In the genomic region with DNA sequence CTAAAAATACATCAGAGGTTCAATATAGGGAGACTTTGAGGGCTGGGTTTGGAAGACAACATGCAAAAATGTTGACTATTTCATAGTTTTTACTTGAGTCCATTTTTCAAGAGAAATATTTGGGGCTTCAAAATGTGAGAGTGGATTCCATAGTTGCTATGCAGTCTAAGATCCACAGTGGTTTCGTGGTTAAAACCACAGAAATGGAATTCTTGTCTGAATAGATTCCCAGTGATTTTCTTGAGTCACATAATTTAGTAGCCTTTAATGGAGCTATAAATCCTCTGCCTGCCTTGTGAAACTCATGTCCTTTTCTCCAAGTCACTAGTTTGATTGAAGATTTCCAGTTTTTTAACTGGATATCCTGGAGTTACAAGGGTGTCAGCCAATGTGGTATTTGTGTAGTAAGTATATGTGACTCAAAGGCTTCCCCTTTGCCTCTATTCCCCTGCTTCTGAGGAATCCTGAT, we compare ENCODE assay signal across 15 cellular contexts.
DNase-seq lines count a peak whose midpoint lies in the region; ATAC-seq and TF ChIP-seq lines count a peak whose summit lies in the region.
"Had no signal": no experiment of that assay in that cellular context is flagged by ENCODE, and none has a peak within 500 bp of the region (broad histone marks: within the 10 kb centered on the region; RNA-seq: fewer than 3 reads in every experiment).

No MANE protein-coding gene starts in this region.

- in situ Hi-C loops in gastrocnemius medialis (cut with MboI; ENCODE audit: low sequenced_read_pairs in 4 of 4) = no loop called here

- H3K4me3 ChIP-seq in fibroblast of mammary gland (ENCODE audit: control insufficient read depth, low read depth, low read length) (no peak overlapping the region), smooth muscle cell (no peak overlapping the region), gastrocnemius medialis (no peak overlapping the region), tibial artery (no peak overlapping the region)

- H3K36me3 Mint-ChIP-seq in activated T-cell treated with anti-CD3 and anti-CD28 coated beads, Interleukin-2, amount 50 U/mL, for 24 hours (ENCODE audit: low read depth) = no peaks in the 10 kb centered on the region

- intact Hi-C loops in gastrocnemius medialis (cut with DNase I; ENCODE audit: low total_unique reads) (no loop called here), tibial artery (cut with DNase I; ENCODE audit: low total_unique reads) (no loop called here)

- peak overlapping the region; percentile 63 for H3K9ac ChIP-seq in smooth muscle cell (ENCODE audit: low read depth)

- no peaks in the 10 kb centered on the region for H3K27me3 ChIP-seq in smooth muscle cell (ENCODE audit: low read depth)
- H3K27me3 ChIP-seq in gastrocnemius medialis = no peaks in the 10 kb centered on the region
- H3K27me3 ChIP-seq in tibial artery = no peaks in the 10 kb centered on the region

- H3K4me1 Mint-ChIP-seq in activated T-cell treated with anti-CD3 and anti-CD28 coated beads, Interleukin-2, amount 50 U/mL, for 24 hours (ENCODE audit: low read depth) = peaks cover 44% of the 10 kb centered on the region
- H3K4me1 Mint-ChIP-seq: nephron had no signal

- no peak for TF ChIP-seq POLR2A in gastrocnemius medialis (IDR thresholded peaks at IDR 0.05)

- H3K4me3 Mint-ChIP-seq in activated T-cell treated with anti-CD3 and anti-CD28 coated beads, Interleukin-2, amount 50 U/mL, for 24 hours = no peak overlapping the region
- H3K4me3 Mint-ChIP-seq: activated CD4-positive, alpha-beta T cell treated with anti-CD3 and anti-CD28 coated beads, Interleukin-2, amount 10 ng/mL, durations not matched to agents 7 days and 5 days; nephron had no signal

- H4K20me1 ChIP-seq in smooth muscle cell (ENCODE audit: low read depth) = no peaks in the 10 kb centered on the region

- H3K4me2 ChIP-seq in smooth muscle cell = peak overlapping the region; percentile 71

- H3K9me3 ChIP-seq in smooth muscle cell (replicated peaks; ENCODE audit: low read depth) (no peaks in the 10 kb centered on the region), gastrocnemius medialis (no peaks in the 10 kb centered on the region), tibial artery (no peaks in the 10 kb centered on the region)

- H3K4me1 ChIP-seq in smooth muscle cell (ENCODE audit: low read depth) (peaks cover 19% of the 10 kb centered on the region), gastrocnemius medialis (peaks cover 0 to 10% of the 10 kb centered on the region in 2 donors), tibial artery (no peaks in the 10 kb centered on the region)

- TF ChIP-seq CTCF in fibroblast of mammary gland (conservative IDR thresholded peaks at IDR 0.05; ENCODE audit: control insufficient read depth, insufficient read depth, low read depth, low read length) (no peak), smooth muscle cell (IDR thresholded peaks at IDR 0.05; ENCODE audit: borderline replicate concordance, insufficient read depth, poor library complexity, severe bottlenecking) (no peak), gastrocnemius medialis (IDR thresholded peaks at IDR 0.05 in 4 of 5, conservative IDR thresholded peaks at IDR 0.05 in 1 of 5) (no peak), tibial artery (IDR thresholded peaks at IDR 0.05) (no peak)

- H3K79me2 ChIP-seq in smooth muscle cell (ENCODE audit: low read depth) = no peaks in the 10 kb centered on the region

- 0% methylated on average over 1 of the region's 1 CpG for WGBS in smooth muscle cell (ENCODE audit: low lambda C conversion rate)

- H3K27ac ChIP-seq in smooth muscle cell (ENCODE audit: low read depth) (peak overlapping the region; percentile 95), gastrocnemius medialis (no peak overlapping the region), tibial artery (no peak overlapping the region)
- H3K27ac ChIP-seq: 22Rv1 had no signal

- H3K36me3 ChIP-seq in smooth muscle cell (ENCODE audit: low read depth) (no peaks in the 10 kb centered on the region), gastrocnemius medialis (no peaks in the 10 kb centered on the region), tibial artery (no peaks in the 10 kb centered on the region)

- H3K9me3 Mint-ChIP-seq in activated T-cell treated with anti-CD3 and anti-CD28 coated beads, Interleukin-2, amount 50 U/mL, for 24 hours = peaks cover 5% of the 10 kb centered on the region
- H3K9me3 Mint-ChIP-seq: nephron had no signal

- ATAC-seq in GM18907 (IDR thresholded peaks at IDR 0.05; ENCODE audit: unreplicated experiment) = no peak
- ATAC-seq in gastrocnemius medialis = no peak

- no peak for DNase-seq in activated T-cell treated with anti-CD3 and anti-CD28 coated beads, Interleukin-2, amount 50 U/mL, for 24 hours
- DNase-seq in activated T-cell treated with anti-CD3 and anti-CD28 coated beads, Interleukin-2, amount 50 U/mL, for 48 hours = no peak
- DNase-seq in SW480 (ENCODE audit: low spot score) (peak; percentile 7), fibroblast of mammary gland (ENCODE audit: low read depth) (peak; percentile 98), smooth muscle cell (lab: John Stamatoyannopoulos, UW; ENCODE audit: unreplicated experiment) (no peak), gastrocnemius medialis (no peak), tibial artery (no peak)
- DNase-seq: activated CD4-positive, alpha-beta T cell treated with anti-CD3 and anti-CD28 coated beads, Interleukin-2, amount 10 ng/mL, durations not matched to agents 7 days and 5 days; activated naive CD4-positive, alpha-beta T cell; effector CD4-positive, alpha-beta T cell; KG1; NCI-H345 had no signal

- no peak overlapping the region for H2AFZ ChIP-seq in smooth muscle cell (ENCODE audit: low read depth)

- no peaks in the 10 kb centered on the region for H3K27me3 Mint-ChIP-seq in activated T-cell treated with anti-CD3 and anti-CD28 coated beads, Interleukin-2, amount 50 U/mL, for 24 hours
- H3K27me3 Mint-ChIP-seq: activated CD4-positive, alpha-beta T cell treated with anti-CD3 and anti-CD28 coated beads, Interleukin-2, amount 10 ng/mL, durations not matched to agents 7 days and 5 days had no signal

- H3K27ac Mint-ChIP-seq in activated T-cell treated with anti-CD3 and anti-CD28 coated beads, Interleukin-2, amount 50 U/mL, for 24 hours = peak overlapping the region; percentile 40
- H3K27ac Mint-ChIP-seq: activated CD4-positive, alpha-beta T cell treated with anti-CD3 and anti-CD28 coated beads, Interleukin-2, amount 10 ng/mL, durations not matched to agents 7 days and 5 days; nephron had no signal

- H3F3A ChIP-seq in smooth muscle cell (ENCODE audit: low read depth) = peaks cover 14% of the 10 kb centered on the region

Comparison
In these comparisons a context has a peak if more than half of its experiments do, and no peak if none do; other contexts are left out.
1. DNase-seq: peak in SW480 (single experiment) and fibroblast of mammary gland (single experiment); none in activated T-cell treated with anti-CD3 and anti-CD28 coated beads, Interleukin-2, amount 50 U/mL, for 24 hours (single experiment), activated T-cell treated with anti-CD3 and anti-CD28 coated beads, Interleukin-2, amount 50 U/mL, for 48 hours (0 of 2), smooth muscle cell (single experiment), gastrocnemius medialis (0 of 2) and tibial artery (0 of 2).